ENCODE assay signal across 8 cellular contexts in the genomic region with DNA sequence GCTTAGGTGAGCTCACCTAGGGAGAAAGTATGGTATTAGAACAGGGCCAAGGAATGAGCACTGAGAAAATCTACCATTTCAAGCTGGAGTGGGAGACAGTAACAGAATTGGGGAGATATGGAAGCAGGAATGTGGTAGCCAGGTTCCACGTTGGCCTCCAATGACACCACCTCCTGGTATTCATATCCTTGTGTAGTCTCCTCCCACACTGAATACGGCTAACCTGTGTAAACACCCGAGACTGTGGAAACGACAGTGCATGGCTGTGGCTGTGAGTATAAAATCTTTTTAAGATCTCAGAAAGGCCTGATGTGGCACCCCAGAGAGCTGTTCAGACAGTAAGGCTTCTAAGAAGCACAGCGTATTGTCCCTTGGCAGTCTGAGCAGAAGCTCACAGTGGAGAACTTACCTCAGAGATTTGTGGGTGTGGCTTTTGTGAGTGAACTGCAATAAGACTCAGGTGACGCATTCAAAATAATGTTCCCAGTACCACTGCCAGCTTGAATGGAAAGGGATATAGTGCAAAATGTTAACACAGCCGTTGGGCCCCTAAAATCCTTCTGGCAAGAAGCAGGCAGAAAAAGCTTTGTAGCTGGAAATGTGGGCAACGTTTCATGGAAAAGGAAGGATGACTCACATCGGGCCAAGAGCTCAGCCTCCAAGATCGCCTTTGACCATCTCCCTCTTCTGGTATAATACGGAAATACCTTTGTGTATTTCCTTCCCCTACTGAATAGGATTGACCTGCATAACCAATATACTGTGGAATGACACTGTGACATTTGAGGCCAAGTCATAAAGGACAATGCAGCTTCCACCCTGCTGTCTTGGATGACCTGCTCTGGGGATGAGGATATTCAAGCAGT. TPM values are rescaled to one million over a fixed set of nuclear protein-coding genes. Genes with fewer than 3 reads are reported as not detected.
DNase-seq lines count a peak whose midpoint lies in the region; ATAC-seq and TF ChIP-seq lines count a peak whose summit lies in the region.

No MANE protein-coding gene starts in this region.

- H3K9me3 Mint-ChIP-seq in activated T-cell treated with anti-CD3 and anti-CD28 coated beads, Interleukin-2, amount 50 U/mL, for 24 hours = no peaks in the 10 kb centered on the region
- no peaks in the 10 kb centered on the region for H3K9me3 Mint-ChIP-seq in activated CD4-positive, alpha-beta memory T cell treated with anti-CD3 and anti-CD28 coated beads for 36 hours

- ATAC-seq in SK-N-SH treated with all-trans-retinoic acid at 6 μM for 48 hours = peak; percentile 87

- H3K36me3 Mint-ChIP-seq in activated T-cell treated with anti-CD3 and anti-CD28 coated beads, Interleukin-2, amount 50 U/mL, for 24 hours (ENCODE audit: low read depth) = peaks cover 49% of the 10 kb centered on the region
- peaks cover 10% of the 10 kb centered on the region for H3K36me3 Mint-ChIP-seq in activated CD4-positive, alpha-beta memory T cell treated with anti-CD3 and anti-CD28 coated beads for 36 hours

- CTCF ChIA-PET in activated CD4-positive, alpha-beta memory T cell treated with anti-CD3 and anti-CD28 coated beads for 36 hours (lab: Charles Lee) = interaction anchor here (0.9 to 1.3 kb wide), 3 partner anchors 156 to 233 kb away, joined by 3 to 5 read pairs (median 4); no protein-coding TSS in a partner anchor

- intact Hi-C loops in transverse colon (cut with DNase I; ENCODE audit: low total_unique reads) = no loop called here
- intact Hi-C loops in activated CD4-positive, alpha-beta memory T cell treated with anti-CD3 and anti-CD28 coated beads for 36 hours (cut with micrococcal nuclease) = no loop called here

- H3K4me3 Mint-ChIP-seq in activated T-cell treated with anti-CD3 and anti-CD28 coated beads, Interleukin-2, amount 50 U/mL, for 24 hours = no peak overlapping the region
- no peak overlapping the region for H3K4me3 Mint-ChIP-seq in activated CD4-positive, alpha-beta memory T cell treated with anti-CD3 and anti-CD28 coated beads for 36 hours

- H3K27ac Mint-ChIP-seq in activated T-cell treated with anti-CD3 and anti-CD28 coated beads, Interleukin-2, amount 50 U/mL, for 24 hours = no peak overlapping the region
- H3K27ac Mint-ChIP-seq in activated CD4-positive, alpha-beta memory T cell treated with anti-CD3 and anti-CD28 coated beads for 36 hours = no peak overlapping the region

- no peaks in the 10 kb centered on the region for H3K27me3 Mint-ChIP-seq in activated T-cell treated with anti-CD3 and anti-CD28 coated beads, Interleukin-2, amount 50 U/mL, for 24 hours
- H3K27me3 Mint-ChIP-seq in activated CD4-positive, alpha-beta memory T cell treated with anti-CD3 and anti-CD28 coated beads for 36 hours = no peaks in the 10 kb centered on the region

- TF ChIP-seq POLR2A in transverse colon (IDR thresholded peaks at IDR 0.05) = no peak

- H3K4me3 ChIP-seq in transverse colon = no peak overlapping the region

- peak in 4 of 5 experiments; percentile 10 to 36 (median 23) for TF ChIP-seq CTCF in transverse colon (IDR thresholded peaks at IDR 0.05)

- H3K27ac ChIP-seq in transverse colon = peak overlapping the region; percentile 55 to 76 (median 71)

- H3K36me3 ChIP-seq in transverse colon = no peaks in the 10 kb centered on the region

- no peaks in the 10 kb centered on the region for H3K27me3 ChIP-seq in transverse colon

- WGBS in transverse colon (ENCODE audit: low coverage in 1 of 2), 2 donors = 64 to 76% methylated on average over 4 to 11 of the region's 11 CpGs

- TF ChIP-seq EP300 in transverse colon (IDR thresholded peaks at IDR 0.05; ENCODE audit: low read depth) = no peak

- in situ Hi-C loops in transverse colon (cut with MboI; ENCODE audit: low pct_ligation_motif_present in 1 of 4, low pct_unique_long_range_greater_than_20kb in 1 of 4, low sequenced_read_pairs in 3 of 4) = no loop called here

- no peaks in the 10 kb centered on the region for H3K9me3 ChIP-seq in transverse colon

- POLR2A ChIA-PET in activated CD4-positive, alpha-beta memory T cell treated with anti-CD3 and anti-CD28 coated beads for 36 hours (lab: Charles Lee) = no interaction called here

- no peaks in the 10 kb centered on the region for H3K4me1 Mint-ChIP-seq in activated T-cell treated with anti-CD3 and anti-CD28 coated beads, Interleukin-2, amount 50 U/mL, for 24 hours (ENCODE audit: low read depth)
- H3K4me1 Mint-ChIP-seq in activated CD4-positive, alpha-beta memory T cell treated with anti-CD3 and anti-CD28 coated beads for 36 hours (ENCODE audit: low read depth) = no peaks in the 10 kb centered on the region

- peaks cover 5 to 20% (median 15%) of the 10 kb centered on the region in 4 donors for H3K4me1 ChIP-seq in transverse colon

- peak; percentile 53 for DNase-seq in DMS 273 (lab: John Stamatoyannopoulos, UW; ENCODE audit: unreplicated experiment)
- DNase-seq in DMS 273 treated with DMSO at 0.1 percent for 48 hours (lab: John Stamatoyannopoulos, UW) = no peak
- peak; percentile 57 for DNase-seq in glomerular visceral epithelial cell (ENCODE audit: extremely low spot score)
- no peak for DNase-seq in transverse colon
- DNase-seq in NCI-H774 (lab: John Stamatoyannopoulos, UW) = no peak
- no peak for DNase-seq in activated T-cell treated with anti-CD3 and anti-CD28 coated beads, Interleukin-2, amount 50 U/mL, for 24 hours
- DNase-seq in activated CD4-positive, alpha-beta memory T cell treated with anti-CD3 and anti-CD28 coated beads for 36 hours = no peak

TF ChIP-seq in SK-N-SH treated with all-trans-retinoic acid at 6 μM for 48 hours, 23 proteins besides CTCF, POLR2A, EP300 and RAD21 (continues in another document):
- TF ChIP-seq TCF4 (CRISPR knock-in tag; IDR thresholded peaks at IDR 0.05; ENCODE audit: borderline replicate concordance) = no peak
- no peak for TF ChIP-seq GLIS3 (CRISPR knock-in tag; IDR thresholded peaks at IDR 0.05)
- TF ChIP-seq ARNTL (CRISPR knock-in tag; IDR thresholded peaks at IDR 0.05; ENCODE audit: borderline replicate concordance, low read depth) = no peak
- TF ChIP-seq, protein P1, sequence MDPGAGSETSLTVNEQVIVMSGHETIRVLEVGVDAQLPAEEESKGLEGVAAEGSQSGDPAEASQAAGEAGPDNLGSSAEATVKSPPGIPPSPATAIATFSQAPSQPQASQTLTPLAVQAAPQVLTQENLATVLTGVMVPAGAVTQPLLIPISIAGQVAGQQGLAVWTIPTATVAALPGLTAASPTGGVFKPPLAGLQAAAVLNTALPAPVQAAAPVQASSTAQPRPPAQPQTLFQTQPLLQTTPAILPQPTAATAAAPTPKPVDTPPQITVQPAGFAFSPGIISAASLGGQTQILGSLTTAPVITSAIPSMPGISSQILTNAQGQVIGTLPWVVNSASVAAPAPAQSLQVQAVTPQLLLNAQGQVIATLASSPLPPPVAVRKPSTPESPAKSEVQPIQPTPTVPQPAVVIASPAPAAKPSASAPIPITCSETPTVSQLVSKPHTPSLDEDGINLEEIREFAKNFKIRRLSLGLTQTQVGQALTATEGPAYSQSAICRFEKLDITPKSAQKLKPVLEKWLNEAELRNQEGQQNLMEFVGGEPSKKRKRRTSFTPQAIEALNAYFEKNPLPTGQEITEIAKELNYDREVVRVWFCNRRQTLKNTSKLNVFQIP (CRISPR knock-in tag; IDR thresholded peaks at IDR 0.05; ENCODE audit: borderline replicate concordance, low read depth) = no peak
- TF ChIP-seq ZNF70 (CRISPR knock-in tag; IDR thresholded peaks at IDR 0.05) = no peak
- TF ChIP-seq ISL1 (CRISPR knock-in tag; IDR thresholded peaks at IDR 0.05) = no peak
- no peak for TF ChIP-seq ZNF565 (CRISPR knock-in tag; conservative IDR thresholded peaks at IDR 0.05; ENCODE audit: low read depth)
- TF ChIP-seq SNAI2 (CRISPR knock-in tag; IDR thresholded peaks at IDR 0.05) = no peak
- no peak for TF ChIP-seq ZFP3 (CRISPR knock-in tag; IDR thresholded peaks at IDR 0.05)
- TF ChIP-seq, protein P2, sequence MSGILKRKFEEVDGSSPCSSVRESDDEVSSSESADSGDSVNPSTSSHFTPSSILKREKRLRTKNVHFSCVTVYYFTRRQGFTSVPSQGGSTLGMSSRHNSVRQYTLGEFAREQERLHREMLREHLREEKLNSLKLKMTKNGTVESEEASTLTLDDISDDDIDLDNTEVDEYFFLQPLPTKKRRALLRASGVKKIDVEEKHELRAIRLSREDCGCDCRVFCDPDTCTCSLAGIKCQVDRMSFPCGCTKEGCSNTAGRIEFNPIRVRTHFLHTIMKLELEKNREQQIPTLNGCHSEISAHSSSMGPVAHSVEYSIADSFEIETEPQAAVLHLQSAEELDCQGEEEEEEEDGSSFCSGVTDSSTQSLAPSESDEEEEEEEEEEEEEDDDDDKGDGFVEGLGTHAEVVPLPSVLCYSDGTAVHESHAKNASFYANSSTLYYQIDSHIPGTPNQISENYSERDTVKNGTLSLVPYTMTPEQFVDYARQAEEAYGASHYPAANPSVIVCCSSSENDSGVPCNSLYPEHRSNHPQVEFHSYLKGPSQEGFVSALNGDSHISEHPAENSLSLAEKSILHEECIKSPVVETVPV (CRISPR knock-in tag; IDR thresholded peaks at IDR 0.05) = no peak
- no peak for TF ChIP-seq ZNF8 (CRISPR knock-in tag; IDR thresholded peaks at IDR 0.05)

RNA-seq across cellular contexts. Expression of a gene that starts 14.4 kb away (rescaled TPM):
- 10 to 100 TPM in 1 of 4 donors, 1 to 10 TPM in 3; 3.4 to 12.2 (median 7.7) TPM for total RNA-seq in transverse colon
- total RNA-seq in activated CD4-positive, alpha-beta memory T cell treated with anti-CD3 and anti-CD28 coated beads for 36 hours = 1 to 10 TPM; 4.1 to 4.9 TPM

RNA-seq across cellular contexts. Expression of a gene that starts 38.2 kb away (rescaled TPM):
- total RNA-seq in transverse colon = 100 to 1,000 TPM in 1 of 4 donors, 10 to 100 TPM in 2, 1 to 10 TPM in 1; 9.6 to 146 (median 82.3) TPM
- total RNA-seq in activated CD4-positive, alpha-beta memory T cell treated with anti-CD3 and anti-CD28 coated beads for 36 hours = not detected

Comparison
In these comparisons a context has a peak if more than half of its experiments do, and no peak if none do; other contexts are left out.
1. DNase-seq: peak in DMS 273 (single experiment) and glomerular visceral epithelial cell (single experiment); none in DMS 273 treated with DMSO at 0.1 percent for 48 hours (single experiment), transverse colon (single experiment), NCI-H774 (single experiment), activated T-cell treated with anti-CD3 and anti-CD28 coated beads, Interleukin-2, amount 50 U/mL, for 24 hours (single experiment) and activated CD4-positive, alpha-beta memory T cell treated with anti-CD3 and anti-CD28 coated beads for 36 hours (single experiment).
2. RNA of a gene that starts 38.2 kb away (total RNA-seq): 9.6 to 146 TPM in transverse colon; not detected in activated CD4-positive, alpha-beta memory T cell treated with anti-CD3 and anti-CD28 coated beads for 36 hours; every median in the first group is over 10 times any median in the second.